Comparison of ENCODE assay signal across 1 cellular context in genomic region chr1:184558691-184559090, GRCh38.
TF ChIP-seq lines count a peak whose summit lies in the region.

No MANE protein-coding gene starts in this region.

TF ChIP-seq in GM23338, 12 proteins besides CTCF, POLR2A, EP300 and RAD21 (continued from another document):
- TF ChIP-seq, protein P1, sequence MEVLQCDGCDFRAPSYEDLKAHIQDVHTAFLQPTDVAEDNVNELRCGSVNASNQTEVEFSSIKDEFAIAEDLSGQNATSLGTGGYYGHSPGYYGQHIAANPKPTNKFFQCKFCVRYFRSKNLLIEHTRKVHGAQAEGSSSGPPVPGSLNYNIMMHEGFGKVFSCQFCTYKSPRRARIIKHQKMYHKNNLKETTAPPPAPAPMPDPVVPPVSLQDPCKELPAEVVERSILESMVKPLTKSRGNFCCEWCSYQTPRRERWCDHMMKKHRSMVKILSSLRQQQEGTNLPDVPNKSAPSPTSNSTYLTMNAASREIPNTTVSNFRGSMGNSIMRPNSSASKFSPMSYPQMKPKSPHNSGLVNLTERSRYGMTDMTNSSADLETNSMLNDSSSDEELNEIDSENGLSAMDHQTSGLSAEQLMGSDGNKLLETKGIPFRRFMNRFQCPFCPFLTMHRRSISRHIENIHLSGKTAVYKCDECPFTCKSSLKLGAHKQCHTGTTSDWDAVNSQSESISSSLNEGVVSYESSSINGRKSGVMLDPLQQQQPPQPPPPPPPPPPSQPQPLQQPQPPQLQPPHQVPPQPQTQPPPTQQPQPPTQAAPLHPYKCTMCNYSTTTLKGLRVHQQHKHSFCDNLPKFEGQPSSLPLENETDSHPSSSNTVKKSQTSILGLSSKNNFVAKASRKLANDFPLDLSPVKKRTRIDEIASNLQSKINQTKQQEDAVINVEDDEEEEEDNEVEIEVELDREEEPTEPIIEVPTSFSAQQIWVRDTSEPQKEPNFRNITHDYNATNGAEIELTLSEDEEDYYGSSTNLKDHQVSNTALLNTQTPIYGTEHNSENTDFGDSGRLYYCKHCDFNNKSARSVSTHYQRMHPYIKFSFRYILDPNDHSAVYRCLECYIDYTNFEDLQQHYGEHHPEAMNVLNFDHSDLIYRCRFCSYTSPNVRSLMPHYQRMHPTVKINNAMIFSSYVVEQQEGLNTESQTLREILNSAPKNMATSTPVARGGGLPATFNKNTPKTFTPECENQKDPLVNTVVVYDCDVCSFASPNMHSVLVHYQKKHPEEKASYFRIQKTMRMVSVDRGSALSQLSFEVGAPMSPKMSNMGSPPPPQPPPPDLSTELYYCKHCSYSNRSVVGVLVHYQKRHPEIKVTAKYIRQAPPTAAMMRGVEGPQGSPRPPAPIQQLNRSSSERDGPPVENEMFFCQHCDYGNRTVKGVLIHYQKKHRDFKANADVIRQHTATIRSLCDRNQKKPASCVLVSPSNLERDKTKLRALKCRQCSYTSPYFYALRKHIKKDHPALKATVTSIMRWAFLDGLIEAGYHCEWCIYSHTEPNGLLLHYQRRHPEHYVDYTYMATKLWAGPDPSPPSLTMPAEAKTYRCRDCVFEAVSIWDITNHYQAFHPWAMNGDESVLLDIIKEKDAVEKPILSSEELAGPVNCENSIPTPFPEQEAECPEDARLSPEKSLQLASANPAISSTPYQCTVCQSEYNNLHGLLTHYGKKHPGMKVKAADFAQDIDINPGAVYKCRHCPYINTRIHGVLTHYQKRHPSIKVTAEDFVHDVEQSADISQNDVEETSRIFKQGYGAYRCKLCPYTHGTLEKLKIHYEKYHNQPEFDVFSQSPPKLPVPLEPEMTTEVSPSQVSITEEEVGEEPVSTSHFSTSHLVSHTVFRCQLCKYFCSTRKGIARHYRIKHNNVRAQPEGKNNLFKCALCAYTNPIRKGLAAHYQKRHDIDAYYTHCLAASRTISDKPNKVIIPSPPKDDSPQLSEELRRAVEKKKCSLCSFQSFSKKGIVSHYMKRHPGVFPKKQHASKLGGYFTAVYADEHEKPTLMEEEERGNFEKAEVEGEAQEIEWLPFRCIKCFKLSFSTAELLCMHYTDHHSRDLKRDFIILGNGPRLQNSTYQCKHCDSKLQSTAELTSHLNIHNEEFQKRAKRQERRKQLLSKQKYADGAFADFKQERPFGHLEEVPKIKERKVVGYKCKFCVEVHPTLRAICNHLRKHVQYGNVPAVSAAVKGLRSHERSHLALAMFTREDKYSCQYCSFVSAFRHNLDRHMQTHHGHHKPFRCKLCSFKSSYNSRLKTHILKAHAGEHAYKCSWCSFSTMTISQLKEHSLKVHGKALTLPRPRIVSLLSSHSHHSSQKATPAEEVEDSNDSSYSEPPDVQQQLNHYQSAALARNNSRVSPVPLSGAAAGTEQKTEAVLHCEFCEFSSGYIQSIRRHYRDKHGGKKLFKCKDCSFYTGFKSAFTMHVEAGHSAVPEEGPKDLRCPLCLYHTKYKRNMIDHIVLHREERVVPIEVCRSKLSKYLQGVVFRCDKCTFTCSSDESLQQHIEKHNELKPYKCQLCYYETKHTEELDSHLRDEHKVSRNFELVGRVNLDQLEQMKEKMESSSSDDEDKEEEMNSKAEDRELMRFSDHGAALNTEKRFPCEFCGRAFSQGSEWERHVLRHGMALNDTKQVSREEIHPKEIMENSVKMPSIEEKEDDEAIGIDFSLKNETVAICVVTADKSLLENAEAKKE (CRISPR knock-in tag; IDR thresholded peaks at IDR 0.05), result no peak
- TF ChIP-seq STAT1 (IDR thresholded peaks at IDR 0.05; ENCODE audit: unreplicated experiment) (no peak), ZNF331 (CRISPR knock-in tag; IDR thresholded peaks at IDR 0.05; ENCODE audit: low read depth) (no peak), JUNB (IDR thresholded peaks at IDR 0.05; ENCODE audit: unreplicated experiment) (no peak)
TF ChIP-seq in GM23338: peak in this region for 0.
